ENCODE assay signal across 8 cellular contexts in genomic region chr6:152356659-152357058, GRCh38.
DNase-seq lines count a peak whose midpoint lies in the region; ATAC-seq and TF ChIP-seq lines count a peak whose summit lies in the region.

No MANE protein-coding gene starts in this region.

- H3K4me2 ChIP-seq in OCI-LY3 (ENCODE audit: low read length) = no peak overlapping the region

- H3K9ac ChIP-seq in OCI-LY3 (ENCODE audit: low read length) = no peak overlapping the region

- POLR2A ChIA-PET in BJ (lab: Charles Lee) = interaction anchor here (0.6 kb wide), 1 partner anchor 40 kb away, joined by 3 read pairs; no protein-coding TSS in a partner anchor

- no peak overlapping the region for H3K27ac ChIP-seq in OCI-LY3 (ENCODE audit: low read length)

- H2AFZ ChIP-seq in OCI-LY3 (ENCODE audit: low read depth, low read length) = no peak overlapping the region

- no peaks in the 10 kb centered on the region for H4K20me1 ChIP-seq in OCI-LY3 (ENCODE audit: insufficient read depth, low read length)

- CTCF ChIA-PET in BJ (lab: Yijun Ruan, JAX) = interaction anchor here (0.8 to 1.5 kb wide), 4 partner anchors 9 to 19 kb away, joined by 3 to 5 read pairs (median 5); no protein-coding TSS in a partner anchor

- TF ChIP-seq CTCF in BJ (IDR thresholded peaks at IDR 0.05; ENCODE audit: insufficient read depth, low read depth, low read length) = peak; percentile 38
- peak; percentile 53 for TF ChIP-seq CTCF in OCI-LY3 (IDR thresholded peaks at IDR 0.05; ENCODE audit: low read depth, low read length)
- TF ChIP-seq CTCF in fibroblast of mammary gland (conservative IDR thresholded peaks at IDR 0.05; ENCODE audit: control insufficient read depth, insufficient read depth, low read depth, low read length) = peak; percentile 32

- ATAC-seq in GM18508 (IDR thresholded peaks at IDR 0.05; ENCODE audit: insufficient read depth, unreplicated experiment) = peak; percentile 59
- peak; percentile 56 for ATAC-seq in HG03196 (IDR thresholded peaks at IDR 0.05; ENCODE audit: unreplicated experiment)
- ATAC-seq in HG02571 (IDR thresholded peaks at IDR 0.05; ENCODE audit: unreplicated experiment) = no peak

- no peaks in the 10 kb centered on the region for H3K9me3 ChIP-seq in OCI-LY3 (ENCODE audit: insufficient read depth, low read length)

- peaks cover 26% of the 10 kb centered on the region for H3K36me3 ChIP-seq in BJ (ENCODE audit: control insufficient read depth, insufficient read depth, low read length)
- H3K36me3 ChIP-seq in OCI-LY3 (replicated peaks; ENCODE audit: low read depth, low read length) = no peaks in the 10 kb centered on the region

- H3K4me3 ChIP-seq in BJ (ENCODE audit: low read depth, low read length) (no peak overlapping the region), OCI-LY3 (ENCODE audit: low read length) (no peak overlapping the region), fibroblast of mammary gland (ENCODE audit: control insufficient read depth, low read depth, low read length) (no peak overlapping the region)

- H3K27me3 ChIP-seq in BJ (ENCODE audit: control insufficient read depth, insufficient read depth, low read length) (no peaks in the 10 kb centered on the region), OCI-LY3 (ENCODE audit: low read depth, low read length) (no peaks in the 10 kb centered on the region; the same call in 1 of the 2 replicates)

- DNase-seq in BJ (ENCODE audit: low read depth) = no peak
- DNase-seq in fibroblast of mammary gland (ENCODE audit: low read depth) = peak; percentile 57
- peak; percentile 51 for DNase-seq in superior temporal gyrus (ENCODE audit: extremely low spot score)
- no peak for DNase-seq in NCI-H1048 (lab: John Stamatoyannopoulos, UW)

- H3K79me2 ChIP-seq in OCI-LY3 (ENCODE audit: low read length) = no peaks in the 10 kb centered on the region

- peaks cover 5% of the 10 kb centered on the region; the same call in 1 of the 2 replicates for H3K4me1 ChIP-seq in OCI-LY3 (ENCODE audit: low read length)

Comparison
In these comparisons a context has a peak if more than half of its experiments do, and no peak if none do; other contexts are left out.
1. DNase-seq: peak in fibroblast of mammary gland (single experiment) and superior temporal gyrus (single experiment); none in BJ (single experiment) and NCI-H1048 (single experiment).
2. Peak in every context shown above with its lines, with median percentiles within 50 percentile points of each other: CTCF ChIP-seq.